ENCODE assay signal across 25 cellular contexts in the genomic region with DNA sequence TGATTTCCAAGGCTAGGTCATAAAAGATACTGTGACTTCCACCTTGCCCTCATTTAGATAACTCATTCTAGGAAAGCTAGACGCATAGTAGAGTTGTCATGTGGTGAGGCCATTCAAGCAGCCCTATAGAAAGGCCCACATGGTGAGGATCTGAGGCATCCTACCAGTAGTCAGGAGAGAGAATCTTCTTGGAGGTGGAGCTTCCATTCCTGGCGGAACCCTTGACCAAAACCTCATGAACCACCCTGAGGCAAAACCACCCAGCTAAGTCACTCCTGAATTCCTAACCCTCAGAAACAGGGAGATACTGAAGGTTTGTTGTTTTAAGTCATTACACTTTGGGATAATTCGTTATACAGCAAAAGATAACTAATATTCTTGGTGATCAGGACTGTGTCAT. TPM values are rescaled to one million over a fixed set of nuclear protein-coding genes. Genes with fewer than 3 reads are reported as not detected.
"Had no signal": no experiment of that assay in that cellular context is flagged by ENCODE, and none has a peak within 500 bp of the region (broad histone marks: within the 10 kb centered on the region; RNA-seq: fewer than 3 reads in every experiment).

No MANE protein-coding gene starts in this region.

- H3K9me3 ChIP-seq: SK-N-SH had no signal

- H3K4me2 ChIP-seq: SK-N-SH had no signal

- H3K9ac ChIP-seq: SK-N-SH had no signal

- DNase-seq: activated CD4-positive, alpha-beta memory T cell treated with anti-CD3 and anti-CD28 coated beads, Interleukin-2, amount 10 ng/mL, durations not matched to agents 7 days and 5 days; activated CD4-positive, alpha-beta T cell treated with anti-CD3 and anti-CD28 coated beads for 36 hours; activated CD4-positive, alpha-beta T cell treated with anti-CD3 and anti-CD28 coated beads, Interleukin-2, amount 50 U/mL, for 1 hour; activated gamma-delta T cell; activated naive CD4-positive, alpha-beta T cell treated with anti-CD3 and anti-CD28 coated beads for 36 hours; activated T-cell treated with anti-CD3 and anti-CD28 coated beads for 4 hours; activated T-cell treated with anti-CD3 and anti-CD28 coated beads, Interleukin-2, amount 50 U/mL, for 48 hours; amygdala; Karpas-422; NCI-H1092; NCI-H1417; NCI-H1694; NCI-H2029; NCI-H2107; NCI-H2171 treated with DMSO at 0.1 percent for 48 hours; NCI-H226; NCI-H526; NCI-H774; RPMI8226; SK-N-SH; T-helper 1 cell; WERI-Rb-1 had no signal

- ATAC-seq: activated CD4-positive, alpha-beta T cell treated with anti-CD3 and anti-CD28 coated beads for 36 hours; activated T-helper 17 cell treated with anti-CD3 and anti-CD28 coated beads, Interleukin-2, amount 50 U/mL, for 72 hours; Right ventricle myocardium inferior had no signal

- H3K27ac ChIP-seq: WERI-Rb-1 had no signal

RNA-seq across cellular contexts. Expression of gene TMEM121B, which starts 40.8 kb away (rescaled TPM):
- total RNA-seq: activated CD4-positive, alpha-beta memory T cell treated with anti-CD3 and anti-CD28 coated beads, Interleukin-2, amount 10 ng/mL, durations not matched to agents 7 days and 5 days; NCI-H460 had no signal

RNA-seq across cellular contexts. Expression of gene ADA2, which starts 57.2 kb away (rescaled TPM):
- total RNA-seq: NCI-H460 had no signal
